In the genomic region with DNA sequence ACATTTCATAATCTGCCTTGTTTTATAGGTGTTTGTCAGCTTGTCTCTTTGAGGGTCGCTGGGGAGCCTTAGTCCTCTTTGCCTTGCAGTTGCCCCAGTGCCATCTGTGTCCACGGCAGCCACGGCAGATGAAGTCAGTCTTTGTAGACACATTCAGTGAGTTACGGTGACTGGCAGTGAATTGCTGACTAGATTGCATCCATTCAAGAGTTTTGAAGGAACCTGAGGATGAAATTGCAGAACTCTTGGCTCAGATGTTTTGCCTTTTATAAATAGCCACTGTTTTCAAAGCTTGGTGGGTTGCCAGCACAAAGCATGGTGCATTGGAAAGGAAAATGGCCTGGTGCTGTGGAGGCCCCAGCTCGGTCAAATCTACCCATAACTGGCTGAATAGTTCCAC, we compare ENCODE assay signal across 11 cellular contexts.
DNase-seq lines count a peak whose midpoint lies in the region; ATAC-seq and TF ChIP-seq lines count a peak whose summit lies in the region.
"Had no signal": no experiment of that assay in that cellular context is flagged by ENCODE, and none has a peak within 500 bp of the region (broad histone marks: within the 10 kb centered on the region; RNA-seq: fewer than 3 reads in every experiment).

No MANE protein-coding gene starts in this region.

- H3K27ac Mint-ChIP-seq in CD14-positive monocyte (peak overlapping the region in 4 of 7 donors; percentile 26 to 51 (median 35)), naive B cell (peak overlapping the region in 4 of 6 donors; percentile 3 to 71 (median 64))
- H3K27ac Mint-ChIP-seq: activated T-helper 1 cell treated with anti-CD3 and anti-CD28 coated beads, Interleukin-12 subunit alpha, Interleukin-12 subunit beta, Interleukin-2, Interleukin-4 antibody, amounts not matched to agents 30 ng/mL and 10 ng/mL and 1 ng/mL, durations not matched to agents 14 hours and 24 hours and 36 hours; T-helper 1 cell treated with Interleukin-12 subunit alpha and Interleukin-12 subunit beta and Interleukin-4 antibody, amounts not matched to agents 30 μg/mL and 1 μg/mL, for 36 hours had no signal

- H3K4me3 Mint-ChIP-seq in CD14-positive monocyte (no peak overlapping the region), naive B cell (peak overlapping the region in 3 of 8 donors; percentile 5 to 49 (median 18))
- H3K4me3 Mint-ChIP-seq: activated T-helper 1 cell treated with anti-CD3 and anti-CD28 coated beads, Interleukin-12 subunit alpha, Interleukin-12 subunit beta, Interleukin-2, Interleukin-4 antibody, amounts not matched to agents 30 ng/mL and 10 ng/mL and 1 ng/mL, durations not matched to agents 14 hours and 24 hours and 36 hours; T-helper 1 cell treated with Interleukin-12 subunit alpha and Interleukin-12 subunit beta and Interleukin-4 antibody, amounts not matched to agents 30 μg/mL and 1 μg/mL, for 36 hours had no signal

- H3K9me3 Mint-ChIP-seq in CD14-positive monocyte (no peaks in the 10 kb centered on the region), naive B cell (no peaks in the 10 kb centered on the region)
- H3K9me3 Mint-ChIP-seq: activated T-helper 1 cell treated with anti-CD3 and anti-CD28 coated beads, Interleukin-12 subunit alpha, Interleukin-12 subunit beta, Interleukin-2, Interleukin-4 antibody, amounts not matched to agents 30 ng/mL and 10 ng/mL and 1 ng/mL, durations not matched to agents 14 hours and 24 hours and 36 hours; T-helper 1 cell treated with Interleukin-12 subunit alpha and Interleukin-12 subunit beta and Interleukin-4 antibody, amounts not matched to agents 30 μg/mL and 1 μg/mL, for 36 hours had no signal

- 60 to 72% methylated on average over 4 to 5 of the region's 5 CpGs for WGBS in esophagus squamous epithelium, 2 donors

- DNase-seq in CD14-positive monocyte (ENCODE audit: low spot score) (no peak), RPMI7951 (ENCODE audit: low read depth) (peak; percentile 45), esophagus squamous epithelium (lab: John Stamatoyannopoulos, UW) (no peak), naive B cell (no peak), 8988T (no peak)
- no peak for DNase-seq in activated CD4-positive, CD25-positive, alpha-beta regulatory T cell treated with anti-CD3 and anti-CD28 coated beads, Interleukin-2, amount 50 U/mL, for 72 hours
- DNase-seq: MV-4-11 had no signal

- peaks cover 0 to 6% (median 0%) of the 10 kb centered on the region in 3 donors for H3K36me3 ChIP-seq in esophagus squamous epithelium

- no peak for TF ChIP-seq POLR2A in esophagus squamous epithelium (IDR thresholded peaks at IDR 0.05)

- H3K36me3 Mint-ChIP-seq in CD14-positive monocyte (peaks cover 5 to 11% of the 10 kb centered on the region in 2 donors), naive B cell (no peaks in the 10 kb centered on the region)

- no peak overlapping the region for H3K4me3 ChIP-seq in esophagus squamous epithelium

- H3K27me3 Mint-ChIP-seq in CD14-positive monocyte (ENCODE audit: low read depth in 3 of 3) (peaks cover 0 to 2% (median 1%) of the 10 kb centered on the region in 3 donors), naive B cell (no peaks in the 10 kb centered on the region)

- no peaks in the 10 kb centered on the region for H3K9me3 ChIP-seq in esophagus squamous epithelium

- peaks cover 7 to 64% (median 33%) of the 10 kb centered on the region in 3 donors for H3K4me1 ChIP-seq in esophagus squamous epithelium

- intact Hi-C loops in CD14-positive monocyte (cut with micrococcal nuclease) (no loop called here), esophagus squamous epithelium (cut with DNase I) (loop anchor here (10.0 kb wide), 1 partner anchor 124 kb away; a partner anchor contains a TSS)

- no peaks in the 10 kb centered on the region for H3K27me3 ChIP-seq in esophagus squamous epithelium

- H3K4me1 Mint-ChIP-seq in CD14-positive monocyte (peaks cover 26% of the 10 kb centered on the region), naive B cell (peaks cover 35 to 48% (median 43%) of the 10 kb centered on the region in 3 donors)

- ATAC-seq in naive B cell (ENCODE audit: low read depth in 2 of 2) (no peak), GM19463 (IDR thresholded peaks at IDR 0.05; ENCODE audit: unreplicated experiment) (no peak), GM18861 (IDR thresholded peaks at IDR 0.05; ENCODE audit: unreplicated experiment) (no peak)

- no peak for TF ChIP-seq CTCF in CD14-positive monocyte (IDR thresholded peaks at IDR 0.05)
- no peak for TF ChIP-seq CTCF in esophagus squamous epithelium (IDR thresholded peaks at IDR 0.05)

- H3K27ac ChIP-seq in esophagus squamous epithelium, result peak overlapping the region in 3 of 4 donors; percentile 29 to 64 (median 63)
